Comparison of ENCODE assay signal across 1 cellular context in genomic region chr9:129143031-129143441, GRCh38.
TF ChIP-seq lines count a peak whose summit lies in the region.

No MANE protein-coding gene starts in this region.

TF ChIP-seq in IMR-90, 13 proteins besides CTCF, POLR2A, EP300 and RAD21:
- peak; percentile 43; the same call in 1 of the 2 replicates for TF ChIP-seq MAZ (IDR thresholded peaks at IDR 0.05; ENCODE audit: borderline replicate concordance, low read depth, low read length)
- TF ChIP-seq, protein P1, sequence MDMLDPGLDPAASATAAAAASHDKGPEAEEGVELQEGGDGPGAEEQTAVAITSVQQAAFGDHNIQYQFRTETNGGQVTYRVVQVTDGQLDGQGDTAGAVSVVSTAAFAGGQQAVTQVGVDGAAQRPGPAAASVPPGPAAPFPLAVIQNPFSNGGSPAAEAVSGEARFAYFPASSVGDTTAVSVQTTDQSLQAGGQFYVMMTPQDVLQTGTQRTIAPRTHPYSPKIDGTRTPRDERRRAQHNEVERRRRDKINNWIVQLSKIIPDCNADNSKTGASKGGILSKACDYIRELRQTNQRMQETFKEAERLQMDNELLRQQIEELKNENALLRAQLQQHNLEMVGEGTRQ (IDR thresholded peaks at IDR 0.05; ENCODE audit: low read depth, low read length), result no peak
- TF ChIP-seq SMC3 (IDR thresholded peaks at IDR 0.05; ENCODE audit: low read depth, low read length), result peak; percentile 72
- TF ChIP-seq BHLHE40 (IDR thresholded peaks at IDR 0.05; ENCODE audit: low read depth, low read length), result peak; percentile 7; the same call in 1 of the 2 replicates
- no peak for TF ChIP-seq MAFK (IDR thresholded peaks at IDR 0.05; ENCODE audit: low read depth, low read length)
- TF ChIP-seq RCOR1 (IDR thresholded peaks at IDR 0.05; ENCODE audit: insufficient replicate concordance, low read length), result peak; percentile 64
- no peak for TF ChIP-seq MXI1 (IDR thresholded peaks at IDR 0.05; ENCODE audit: borderline replicate concordance, low read depth, low read length)
